ENCODE assay signal across 24 cellular contexts in the genomic region with DNA sequence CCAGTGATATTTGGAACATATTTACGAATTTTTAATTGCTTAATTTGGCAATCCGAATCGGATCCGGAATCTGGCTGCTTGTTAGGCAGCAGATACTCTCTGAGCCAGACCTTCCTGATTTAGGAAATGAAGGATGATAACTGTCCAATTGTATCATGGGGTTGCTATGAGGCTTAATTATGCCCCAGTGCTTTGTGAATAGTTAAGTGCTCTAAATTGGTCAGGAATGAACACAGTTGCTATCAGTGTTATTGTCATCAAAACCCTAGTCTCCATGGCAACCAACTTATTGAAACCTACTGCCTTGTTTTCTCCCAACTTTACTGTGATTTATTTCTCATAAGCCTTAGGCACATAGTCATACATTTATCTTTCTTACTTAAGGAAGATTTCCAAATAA. TPM values are rescaled to one million over a fixed set of nuclear protein-coding genes. Genes with fewer than 3 reads are reported as not detected.
DNase-seq lines count a peak whose midpoint lies in the region; ATAC-seq, FAIRE-seq and TF ChIP-seq lines count a peak whose summit lies in the region.
"Had no signal": no experiment of that assay in that cellular context is flagged by ENCODE, and none has a peak within 500 bp of the region (broad histone marks: within the 10 kb centered on the region; RNA-seq: fewer than 3 reads in every experiment).

No MANE protein-coding gene starts in this region.

- no peak for TF ChIP-seq CTCF in CD4-positive, alpha-beta T cell (IDR thresholded peaks at IDR 0.05)
- no peak for TF ChIP-seq CTCF in natural killer cell (IDR thresholded peaks at IDR 0.05)

- H2AK5ac ChIP-seq in mesenchymal stem cell (ENCODE audit: low read length, severe bottlenecking) = no peak overlapping the region

- FAIRE-seq in RCC 7860 (lab: Jason Lieb, UNC) = no peak

- H3K18ac ChIP-seq in mesenchymal stem cell (ENCODE audit: low read depth in 1 of 2, low read length in 2 of 2) = no peak overlapping the region

- no peak for ATAC-seq in CD4-positive, alpha-beta T cell (ENCODE audit: poor library complexity)
- ATAC-seq in natural killer cell = no peak
- ATAC-seq: activated T-helper 17 cell treated with anti-CD3 and anti-CD28 coated beads, Interleukin-2, amount 50 U/mL, for 72 hours; esophagus mucosa; HCT116; stimulated activated naive CD8-positive, alpha-beta T cell treated with anti-CD3 and anti-CD28 coated beads, Interleukin-15, Interleukin-2, amounts not matched to agents 100 U/mL and 50 U/mL, for 24 hours; T-cell had no signal

- no peak overlapping the region for H4K8ac ChIP-seq in mesenchymal stem cell (ENCODE audit: low read length)

- no peak overlapping the region for H3K9ac ChIP-seq in mesenchymal stem cell (ENCODE audit: low read length)

- no peak overlapping the region for H2AFZ ChIP-seq in mesenchymal stem cell (ENCODE audit: low read depth, low read length)

- no peaks in the 10 kb centered on the region for H3K36me3 ChIP-seq in mesenchymal stem cell (ENCODE audit: control insufficient read depth in 1 of 2, insufficient read depth in 2 of 2, low read depth in 1 of 2, low read length in 2 of 2)
- H3K36me3 ChIP-seq: tibial nerve had no signal

- peak; percentile 65 for DNase-seq in DMS153 (lab: John Stamatoyannopoulos, UW)
- DNase-seq in NCI-H1436 treated with DMSO at 0.1 percent for 48 hours (lab: John Stamatoyannopoulos, UW) = peak; percentile 27
- DNase-seq in RCC 7860 (ENCODE audit: low spot score) = peak; percentile 13
- peak; percentile 29 for DNase-seq in mesenchymal stem cell
- DNase-seq in NCI-H128 (lab: John Stamatoyannopoulos, UW; ENCODE audit: unreplicated experiment) = no peak
- DNase-seq in CD4-positive, alpha-beta T cell = no peak
- DNase-seq in natural killer cell = no peak
- DNase-seq in OCI-M1 (lab: John Stamatoyannopoulos, UW) = no peak
- DNase-seq: activated CD4-positive, alpha-beta T cell treated with anti-CD3 and anti-CD28 coated beads for 48 hours; activated naive CD8-positive, alpha-beta T cell treated with anti-CD3 and anti-CD28 coated beads for 36 hours; CD4-positive, CD25-positive, alpha-beta regulatory T cell; effector memory CD4-positive, alpha-beta T cell; kidney glomerular epithelial cell; midbrain; NCI-H446 treated with DMSO at 0.1 percent for 48 hours; SIG-M5; stimulated activated naive CD8-positive, alpha-beta T cell treated with anti-CD3 and anti-CD28 coated beads, Interleukin-15, Interleukin-2, amounts not matched to agents 100 U/mL and 50 U/mL, for 24 hours; T-cell had no signal

- 93% methylated on average over 4 of the region's 4 CpGs for WGBS in mesenchymal stem cell

- no peak overlapping the region for H2BK12ac ChIP-seq in mesenchymal stem cell (ENCODE audit: low read length in 2 of 2)

- no peak overlapping the region for H3K27ac Mint-ChIP-seq in CD4-positive, alpha-beta T cell
- no peak overlapping the region for H3K27ac Mint-ChIP-seq in natural killer cell
- H3K27ac Mint-ChIP-seq: activated naive CD8-positive, alpha-beta T cell treated with anti-CD3 and anti-CD28 coated beads for 36 hours; activated T-helper 17 cell treated with anti-CD3 and anti-CD28 coated beads, Interleukin-2, amount 50 U/mL, for 72 hours; CD4-positive, CD25-positive, alpha-beta regulatory T cell; T-cell had no signal

- no peak overlapping the region for H3K4me3 ChIP-seq in mesenchymal stem cell (ENCODE audit: insufficient read depth in 1 of 2, low read depth in 1 of 2, low read length in 2 of 2)
- H3K4me3 ChIP-seq: skin epidermis, tibial nerve had no signal

- CTCF ChIA-PET in CD4-positive, alpha-beta T cell (lab: Charles Lee) = no interaction called here

- POLR2A ChIA-PET in CD4-positive, alpha-beta T cell (lab: Charles Lee) = no interaction called here

- H3K79me1 ChIP-seq in mesenchymal stem cell (replicated peaks; ENCODE audit: low read length, poor library complexity, severe bottlenecking) = peaks cover 13% of the 10 kb centered on the region

- no peaks in the 10 kb centered on the region for H3K4me1 Mint-ChIP-seq in CD4-positive, alpha-beta T cell (ENCODE audit: low read depth)
- peaks cover 7% of the 10 kb centered on the region in 2 donors for H3K4me1 Mint-ChIP-seq in natural killer cell
- H3K4me1 Mint-ChIP-seq: activated naive CD8-positive, alpha-beta T cell treated with anti-CD3 and anti-CD28 coated beads for 36 hours; activated T-helper 17 cell treated with anti-CD3 and anti-CD28 coated beads, Interleukin-2, amount 50 U/mL, for 72 hours; CD4-positive, CD25-positive, alpha-beta regulatory T cell; neural crest cell had no signal

- no peaks in the 10 kb centered on the region for H3K9me3 ChIP-seq in mesenchymal stem cell (ENCODE audit: control insufficient read depth, low read length)
- no peaks in the 10 kb centered on the region for H3K9me3 ChIP-seq in CD4-positive, alpha-beta T cell (ENCODE audit: control insufficient read depth, low read length)
- H3K9me3 ChIP-seq: tibial nerve had no signal

- H2BK5ac ChIP-seq in mesenchymal stem cell (ENCODE audit: low read depth, low read length, poor library complexity, severe bottlenecking) = no peak overlapping the region

- no peaks in the 10 kb centered on the region for H3K36me3 Mint-ChIP-seq in CD4-positive, alpha-beta T cell (ENCODE audit: low read depth)
- no peaks in the 10 kb centered on the region for H3K36me3 Mint-ChIP-seq in natural killer cell
- H3K36me3 Mint-ChIP-seq: activated naive CD8-positive, alpha-beta T cell treated with anti-CD3 and anti-CD28 coated beads for 36 hours; CD4-positive, CD25-positive, alpha-beta regulatory T cell; T-cell had no signal

- peaks cover 5% of the 10 kb centered on the region for H3K4me1 ChIP-seq in mesenchymal stem cell (ENCODE audit: control insufficient read depth, insufficient read depth, low read depth, low read length)

- intact Hi-C loops in CD4-positive, alpha-beta T cell (cut with DNase I, micrococcal nuclease) = no loop called here
- intact Hi-C loops in natural killer cell (cut with micrococcal nuclease) = no loop called here

- H3K4ac ChIP-seq in mesenchymal stem cell (ENCODE audit: low read depth in 1 of 2, low read length in 2 of 2) = no peak overlapping the region

- no peak overlapping the region for H4K91ac ChIP-seq in mesenchymal stem cell (ENCODE audit: low read length)

- no peak overlapping the region for H2BK15ac ChIP-seq in mesenchymal stem cell (ENCODE audit: low read depth, poor library complexity, severe bottlenecking)

- H3K27ac ChIP-seq in mesenchymal stem cell (ENCODE audit: low read length, poor library complexity, severe bottlenecking) = no peak overlapping the region
- no peak overlapping the region for H3K27ac ChIP-seq in CD4-positive, alpha-beta T cell (ENCODE audit: low read depth, low read length)
- H3K27ac ChIP-seq: tibial nerve had no signal

- no peak overlapping the region for H3K4me2 ChIP-seq in mesenchymal stem cell (ENCODE audit: low read length, poor library complexity, severe bottlenecking)

- no peaks in the 10 kb centered on the region for H3K9me3 Mint-ChIP-seq in CD4-positive, alpha-beta T cell
- no peaks in the 10 kb centered on the region for H3K9me3 Mint-ChIP-seq in natural killer cell
- H3K9me3 Mint-ChIP-seq: activated naive CD8-positive, alpha-beta T cell treated with anti-CD3 and anti-CD28 coated beads for 36 hours; activated T-helper 17 cell treated with anti-CD3 and anti-CD28 coated beads, Interleukin-2, amount 50 U/mL, for 72 hours; neural crest cell; T-cell had no signal

- no peak overlapping the region for H2BK120ac ChIP-seq in mesenchymal stem cell (ENCODE audit: low read depth, low read length)

- no peak overlapping the region for H3K23ac ChIP-seq in mesenchymal stem cell (ENCODE audit: low read length in 2 of 2)

- H3K14ac ChIP-seq in mesenchymal stem cell (ENCODE audit: low read length in 2 of 2) = no peak overlapping the region

- H3K4me3 Mint-ChIP-seq in CD4-positive, alpha-beta T cell = no peak overlapping the region
- no peak overlapping the region for H3K4me3 Mint-ChIP-seq in natural killer cell
- H3K4me3 Mint-ChIP-seq: activated naive CD8-positive, alpha-beta T cell treated with anti-CD3 and anti-CD28 coated beads for 36 hours; activated T-helper 17 cell treated with anti-CD3 and anti-CD28 coated beads, Interleukin-2, amount 50 U/mL, for 72 hours; CD4-positive, CD25-positive, alpha-beta regulatory T cell; neural crest cell; T-cell had no signal

- peaks cover 25% of the 10 kb centered on the region for H3K27me3 Mint-ChIP-seq in CD4-positive, alpha-beta T cell
- H3K27me3 Mint-ChIP-seq in natural killer cell (ENCODE audit: low read depth in 2 of 2) = peaks cover 0 to 2% of the 10 kb centered on the region in 2 donors

- no peaks in the 10 kb centered on the region for H3K27me3 ChIP-seq in mesenchymal stem cell (ENCODE audit: control insufficient read depth in 1 of 2, insufficient read depth in 1 of 2, low read length in 2 of 2)
- no peaks in the 10 kb centered on the region for H3K27me3 ChIP-seq in CD4-positive, alpha-beta T cell (ENCODE audit: control insufficient read depth, insufficient read depth, low read length)
- H3K27me3 ChIP-seq: tibial nerve had no signal

RNA-seq across cellular contexts. Expression of gene MAMDC2, which starts 47.9 kb away (rescaled TPM):
- polyA plus RNA-seq in mesenchymal stem cell (2013, experiment 1 of 2) = 3.3 TPM
- 3.3 TPM for polyA plus RNA-seq in mesenchymal stem cell (2013, experiment 2 of 2)
- under 1 TPM in 1 of 2 experiments, not detected in 1; 0.08 TPM for total RNA-seq in CD4-positive, alpha-beta T cell
- total RNA-seq in natural killer cell = under 1 TPM in 2 of 3 donors, not detected in 1; 0.10 to 0.32 TPM
- total RNA-seq: activated naive CD8-positive, alpha-beta T cell treated with anti-CD3 and anti-CD28 coated beads for 36 hours; activated T-helper 17 cell treated with anti-CD3 and anti-CD28 coated beads, Interleukin-2, amount 50 U/mL, for 72 hours had no signal
- polyA plus RNA-seq: CD4-positive, CD25-positive, alpha-beta regulatory T cell had no signal

Comparison
In these comparisons a context has a peak if more than half of its experiments do, and no peak if none do; other contexts are left out.
1. DNase-seq: peak in DMS153 (single experiment), NCI-H1436 treated with DMSO at 0.1 percent for 48 hours (single experiment), RCC 7860 (single experiment) and mesenchymal stem cell (single experiment); none in NCI-H128 (single experiment), CD4-positive, alpha-beta T cell (0 of 10), natural killer cell (single experiment) and OCI-M1 (single experiment).